Comparison of ENCODE assay signal across 2 cellular contexts in the genomic region with DNA sequence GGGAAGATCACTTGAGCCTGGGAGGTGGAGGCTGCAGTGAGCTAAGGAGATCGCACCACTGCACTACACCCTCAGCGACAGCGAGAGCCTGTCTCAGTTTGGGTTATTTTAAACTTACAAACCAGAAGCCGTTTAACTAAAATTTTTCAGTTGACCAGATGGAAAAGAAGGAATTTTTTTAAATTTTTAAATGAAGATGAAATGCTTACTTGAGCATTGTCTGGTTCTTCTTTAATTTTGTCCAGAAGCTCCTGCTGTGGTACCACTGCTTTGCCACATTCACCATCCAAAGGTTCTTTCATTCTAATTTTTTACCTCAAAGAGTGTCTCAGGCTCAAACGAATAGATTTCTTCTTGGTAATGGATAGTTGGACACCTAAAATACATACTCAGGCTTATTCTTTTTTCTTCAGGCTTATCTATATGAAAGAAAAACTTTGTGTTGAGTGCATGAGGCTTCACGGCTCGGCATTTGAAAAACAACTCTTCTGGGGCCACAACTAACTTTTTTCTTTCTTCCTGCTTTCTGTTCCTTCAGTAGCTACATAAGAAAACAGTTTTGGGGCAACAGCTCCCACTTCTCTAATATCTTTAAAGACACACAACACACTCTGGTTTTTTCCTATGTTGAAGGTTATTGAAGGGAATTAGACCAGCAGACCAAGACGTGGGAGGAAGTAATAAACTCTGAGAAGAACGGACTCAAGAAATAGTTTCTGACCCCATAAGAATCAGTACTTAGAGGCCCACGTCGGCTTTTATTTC.
TF ChIP-seq lines count a peak whose summit lies in the region.

No MANE protein-coding gene starts in this region.

TF ChIP-seq in SK-N-SH, 30 proteins besides CTCF, POLR2A, EP300 and RAD21 (continued from another document):
- TF ChIP-seq MXI1 (IDR thresholded peaks at IDR 0.05; ENCODE audit: low read depth, low read length) (no peak), POLR2AphosphoS5 (IDR thresholded peaks at IDR 0.05; ENCODE audit: low read depth, low read length) (no peak), TCF12 (IDR thresholded peaks at IDR 0.05) (no peak), TEAD4 (IDR thresholded peaks at IDR 0.05; ENCODE audit: borderline replicate concordance, insufficient read depth) (no peak), GABPA (IDR thresholded peaks at IDR 0.05; ENCODE audit: low read depth) (no peak), SIN3A (IDR thresholded peaks at IDR 0.05; ENCODE audit: borderline replicate concordance, low read depth, low read length) (no peak), ELF1 (IDR thresholded peaks at IDR 0.05) (no peak), RCOR1 (IDR thresholded peaks at IDR 0.05; ENCODE audit: low read length) (no peak), FOSL2 (IDR thresholded peaks at IDR 0.05; ENCODE audit: borderline replicate concordance, low read depth) (no peak)
- TF ChIP-seq, protein P1, sequence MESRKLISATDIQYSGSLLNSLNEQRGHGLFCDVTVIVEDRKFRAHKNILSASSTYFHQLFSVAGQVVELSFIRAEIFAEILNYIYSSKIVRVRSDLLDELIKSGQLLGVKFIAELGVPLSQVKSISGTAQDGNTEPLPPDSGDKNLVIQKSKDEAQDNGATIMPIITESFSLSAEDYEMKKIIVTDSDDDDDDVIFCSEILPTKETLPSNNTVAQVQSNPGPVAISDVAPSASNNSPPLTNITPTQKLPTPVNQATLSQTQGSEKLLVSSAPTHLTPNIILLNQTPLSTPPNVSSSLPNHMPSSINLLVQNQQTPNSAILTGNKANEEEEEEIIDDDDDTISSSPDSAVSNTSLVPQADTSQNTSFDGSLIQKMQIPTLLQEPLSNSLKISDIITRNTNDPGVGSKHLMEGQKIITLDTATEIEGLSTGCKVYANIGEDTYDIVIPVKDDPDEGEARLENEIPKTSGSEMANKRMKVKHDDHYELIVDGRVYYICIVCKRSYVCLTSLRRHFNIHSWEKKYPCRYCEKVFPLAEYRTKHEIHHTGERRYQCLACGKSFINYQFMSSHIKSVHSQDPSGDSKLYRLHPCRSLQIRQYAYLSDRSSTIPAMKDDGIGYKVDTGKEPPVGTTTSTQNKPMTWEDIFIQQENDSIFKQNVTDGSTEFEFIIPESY (IDR thresholded peaks at IDR 0.05; ENCODE audit: borderline replicate concordance, low read depth) = no peak

TF ChIP-seq in SK-N-SH treated with all-trans-retinoic acid at 6 μM for 48 hours, 23 proteins besides CTCF, POLR2A, EP300 and RAD21 (continued from another document):
- TF ChIP-seq OSR1 (CRISPR knock-in tag; IDR thresholded peaks at IDR 0.05) = no peak
